In the genomic region with DNA sequence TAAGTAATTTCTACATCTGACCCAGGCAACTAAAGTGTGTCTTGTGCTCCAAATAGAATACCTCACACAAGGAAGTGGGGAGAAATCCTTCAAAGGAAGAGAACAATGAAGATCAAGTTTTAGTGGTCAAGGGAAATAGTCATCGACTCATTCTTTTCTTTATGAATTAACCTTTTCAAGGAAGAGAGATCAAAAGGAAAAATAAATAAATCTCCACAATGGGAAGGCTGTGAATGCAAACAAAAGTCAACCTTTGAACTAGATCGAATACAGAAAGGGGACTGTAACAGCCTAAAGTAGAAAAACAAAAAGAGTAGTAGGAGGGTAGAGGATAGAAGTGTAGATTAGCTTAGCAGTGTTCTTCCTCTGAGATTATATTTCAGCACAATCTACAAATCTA, we compare ENCODE assay signal across 1 cellular context.
TF ChIP-seq lines count a peak whose summit lies in the region.

No MANE protein-coding gene starts in this region.

TF ChIP-seq in HepG2, 621 proteins besides CTCF, POLR2A, EP300 and RAD21 (continued from another document):
- TF ChIP-seq, protein P1, sequence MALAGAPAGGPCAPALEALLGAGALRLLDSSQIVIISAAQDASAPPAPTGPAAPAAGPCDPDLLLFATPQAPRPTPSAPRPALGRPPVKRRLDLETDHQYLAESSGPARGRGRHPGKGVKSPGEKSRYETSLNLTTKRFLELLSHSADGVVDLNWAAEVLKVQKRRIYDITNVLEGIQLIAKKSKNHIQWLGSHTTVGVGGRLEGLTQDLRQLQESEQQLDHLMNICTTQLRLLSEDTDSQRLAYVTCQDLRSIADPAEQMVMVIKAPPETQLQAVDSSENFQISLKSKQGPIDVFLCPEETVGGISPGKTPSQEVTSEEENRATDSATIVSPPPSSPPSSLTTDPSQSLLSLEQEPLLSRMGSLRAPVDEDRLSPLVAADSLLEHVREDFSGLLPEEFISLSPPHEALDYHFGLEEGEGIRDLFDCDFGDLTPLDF (CRISPR knock-in tag; IDR thresholded peaks at IDR 0.05) = no peak
- TF ChIP-seq, protein P2, sequence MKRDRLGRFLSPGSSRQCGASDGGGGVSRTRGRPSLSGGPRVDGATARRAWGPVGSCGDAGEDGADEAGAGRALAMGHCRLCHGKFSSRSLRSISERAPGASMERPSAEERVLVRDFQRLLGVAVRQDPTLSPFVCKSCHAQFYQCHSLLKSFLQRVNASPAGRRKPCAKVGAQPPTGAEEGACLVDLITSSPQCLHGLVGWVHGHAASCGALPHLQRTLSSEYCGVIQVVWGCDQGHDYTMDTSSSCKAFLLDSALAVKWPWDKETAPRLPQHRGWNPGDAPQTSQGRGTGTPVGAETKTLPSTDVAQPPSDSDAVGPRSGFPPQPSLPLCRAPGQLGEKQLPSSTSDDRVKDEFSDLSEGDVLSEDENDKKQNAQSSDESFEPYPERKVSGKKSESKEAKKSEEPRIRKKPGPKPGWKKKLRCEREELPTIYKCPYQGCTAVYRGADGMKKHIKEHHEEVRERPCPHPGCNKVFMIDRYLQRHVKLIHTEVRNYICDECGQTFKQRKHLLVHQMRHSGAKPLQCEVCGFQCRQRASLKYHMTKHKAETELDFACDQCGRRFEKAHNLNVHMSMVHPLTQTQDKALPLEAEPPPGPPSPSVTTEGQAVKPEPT (CRISPR knock-in tag; IDR thresholded peaks at IDR 0.05; ENCODE audit: low read depth) = no peak
- TF ChIP-seq ZNF615 (CRISPR knock-in tag; IDR thresholded peaks at IDR 0.05; ENCODE audit: borderline replicate concordance) (no peak), PBX2 (CRISPR knock-in tag; IDR thresholded peaks at IDR 0.05) (no peak), SMARCC2 (IDR thresholded peaks at IDR 0.05) (no peak), ZFY (CRISPR knock-in tag; IDR thresholded peaks at IDR 0.05) (no peak), ARID5B (CRISPR knock-in tag; IDR thresholded peaks at IDR 0.05) (peak; percentile 56), DPF2 (CRISPR knock-in tag; IDR thresholded peaks at IDR 0.05; ENCODE audit: borderline replicate concordance, low read depth) (no peak), ZNF652 (CRISPR knock-in tag; IDR thresholded peaks at IDR 0.05; ENCODE audit: borderline replicate concordance, low read depth) (peak; percentile 25; the same call in 1 of the 2 replicates), SOX13 (IDR thresholded peaks at IDR 0.05) (peak; percentile 28; the same call in 1 of the 2 replicates), SOX13 (CRISPR knock-in tag; conservative IDR thresholded peaks at IDR 0.05 in 1 of 2, IDR thresholded peaks at IDR 0.05 in 1 of 2) (peak in 1 of 2 experiments; percentile 97; a peak in 2 of 4 replicates)
- TF ChIP-seq, protein P3, sequence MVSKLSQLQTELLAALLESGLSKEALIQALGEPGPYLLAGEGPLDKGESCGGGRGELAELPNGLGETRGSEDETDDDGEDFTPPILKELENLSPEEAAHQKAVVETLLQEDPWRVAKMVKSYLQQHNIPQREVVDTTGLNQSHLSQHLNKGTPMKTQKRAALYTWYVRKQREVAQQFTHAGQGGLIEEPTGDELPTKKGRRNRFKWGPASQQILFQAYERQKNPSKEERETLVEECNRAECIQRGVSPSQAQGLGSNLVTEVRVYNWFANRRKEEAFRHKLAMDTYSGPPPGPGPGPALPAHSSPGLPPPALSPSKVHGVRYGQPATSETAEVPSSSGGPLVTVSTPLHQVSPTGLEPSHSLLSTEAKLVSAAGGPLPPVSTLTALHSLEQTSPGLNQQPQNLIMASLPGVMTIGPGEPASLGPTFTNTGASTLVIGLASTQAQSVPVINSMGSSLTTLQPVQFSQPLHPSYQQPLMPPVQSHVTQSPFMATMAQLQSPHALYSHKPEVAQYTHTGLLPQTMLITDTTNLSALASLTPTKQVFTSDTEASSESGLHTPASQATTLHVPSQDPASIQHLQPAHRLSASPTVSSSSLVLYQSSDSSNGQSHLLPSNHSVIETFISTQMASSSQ (IDR thresholded peaks at IDR 0.05; ENCODE audit: low read depth) = no peak
- TF ChIP-seq, protein P3 (CRISPR knock-in tag; IDR thresholded peaks at IDR 0.05; ENCODE audit: borderline replicate concordance) = no peak
